21 cellular contexts compared by ENCODE assay signal in genomic region chr11:64665381-64665780, GRCh38. TPM values are rescaled to one million over a fixed set of nuclear protein-coding genes. Genes with fewer than 3 reads are reported as not detected.
DNase-seq lines count a peak whose midpoint lies in the region; ATAC-seq and TF ChIP-seq lines count a peak whose summit lies in the region.
"Had no signal": no experiment of that assay in that cellular context is flagged by ENCODE, and none has a peak within 500 bp of the region (broad histone marks: within the 10 kb centered on the region; RNA-seq: fewer than 3 reads in every experiment).

No MANE protein-coding gene starts in this region.

- no peak overlapping the region for H3K4me3 Mint-ChIP-seq in dendritic cell treated with granulocyte-macrophage colony-stimulating factor and Interleukin-4, amounts not matched to agents 40 ng/mL and 50 ng/mL, for 4 days
- no peak overlapping the region for H3K4me3 Mint-ChIP-seq in activated CD8-positive, alpha-beta memory T cell treated with anti-CD3 and anti-CD28 coated beads, Interleukin-2, amount 10 ng/mL, durations not matched to agents 7 days and 5 days

- H3K4me1 ChIP-seq in right atrium auricular region (peaks cover 0 to 14% of the 10 kb centered on the region in 2 donors), psoas muscle (no peaks in the 10 kb centered on the region)
- H3K4me1 ChIP-seq: thyroid gland had no signal

- CTCF ChIA-PET in activated CD8-positive, alpha-beta memory T cell treated with anti-CD3 and anti-CD28 coated beads, Interleukin-2, amount 10 ng/mL, durations not matched to agents 7 days and 5 days (lab: Charles Lee) = interaction anchor here (1.7 kb wide), 1 partner anchor 23 kb away, joined by 4 read pairs; no protein-coding TSS in a partner anchor

- intact Hi-C loops in Right ventricle myocardium inferior (cut with DNase I) (no loop called here), psoas muscle (cut with DNase I) (no loop called here)
- intact Hi-C loops in dendritic cell treated with granulocyte-macrophage colony-stimulating factor and Interleukin-4, amounts not matched to agents 40 ng/mL and 50 ng/mL, for 4 days (cut with micrococcal nuclease) = no loop called here

- no peak for TF ChIP-seq CTCF in right atrium auricular region (IDR thresholded peaks at IDR 0.05)
- TF ChIP-seq CTCF in psoas muscle (IDR thresholded peaks at IDR 0.05) = no peak

- no peak for DNase-seq in Right ventricle myocardium inferior (ENCODE audit: missing footprints)
- DNase-seq in right atrium auricular region (ENCODE audit: low spot score) = no peak
- peak; percentile 3 for DNase-seq in NCI-H1092 treated with DMSO at 0.1 percent for 48 hours (lab: John Stamatoyannopoulos, UW)
- peak; percentile 18 to 60 for DNase-seq in psoas muscle
- DNase-seq in NCI-H345 (lab: John Stamatoyannopoulos, UW) = no peak
- no peak for DNase-seq in NCI-H2227 (lab: John Stamatoyannopoulos, UW; ENCODE audit: unreplicated experiment)
- DNase-seq in activated CD8-positive, alpha-beta memory T cell treated with anti-CD3 and anti-CD28 coated beads, Interleukin-2, amount 10 ng/mL, durations not matched to agents 7 days and 5 days = no peak
- DNase-seq: activated CD4-positive, alpha-beta T cell treated with anti-CD3 and anti-CD28 coated beads, Interleukin-2, amount 50 U/mL, for 48 hours; activated T-cell treated with anti-CD3 and anti-CD28 coated beads for 4 hours; amygdala; central memory CD4-positive, alpha-beta T cell; effector CD4-positive, alpha-beta T cell; KG1; occipital lobe; stimulated activated naive CD4-positive, alpha-beta T cell treated with Interleukin-2 at 50 U/mL for 16 hours; SW 1271; thyroid gland had no signal

- H3K27me3 ChIP-seq in right atrium auricular region (no peaks in the 10 kb centered on the region), psoas muscle (ENCODE audit: insufficient read depth in 3 of 3, low read length in 2 of 3) (no peaks in the 10 kb centered on the region)
- H3K27me3 ChIP-seq: thyroid gland had no signal

- ATAC-seq in Right ventricle myocardium inferior (peak; percentile 56), psoas muscle (peak in 1 of 4 donors; percentile 30)
- no peak for ATAC-seq in activated CD8-positive, alpha-beta memory T cell treated with anti-CD3 and anti-CD28 coated beads, Interleukin-2, amount 10 ng/mL, durations not matched to agents 7 days and 5 days

- H3K27ac ChIP-seq in right atrium auricular region (no peak overlapping the region), psoas muscle (no peak overlapping the region)
- H3K27ac ChIP-seq: esophagus muscularis mucosa, thyroid gland had no signal

- no peaks in the 10 kb centered on the region for H3K36me3 ChIP-seq in right atrium auricular region
- H3K36me3 ChIP-seq in psoas muscle (ENCODE audit: insufficient read depth in 1 of 2, low read depth in 1 of 2) = no peaks in the 10 kb centered on the region
- H3K36me3 ChIP-seq: esophagus muscularis mucosa, thyroid gland had no signal

- H3K27ac Mint-ChIP-seq in dendritic cell treated with granulocyte-macrophage colony-stimulating factor and Interleukin-4, amounts not matched to agents 40 ng/mL and 50 ng/mL, for 4 days = peak overlapping the region; percentile 59
- H3K27ac Mint-ChIP-seq in activated CD8-positive, alpha-beta memory T cell treated with anti-CD3 and anti-CD28 coated beads, Interleukin-2, amount 10 ng/mL, durations not matched to agents 7 days and 5 days = no peak overlapping the region

- H3K4me1 Mint-ChIP-seq in dendritic cell treated with granulocyte-macrophage colony-stimulating factor and Interleukin-4, amounts not matched to agents 40 ng/mL and 50 ng/mL, for 4 days (ENCODE audit: low read depth) = peaks cover 41% of the 10 kb centered on the region
- no peaks in the 10 kb centered on the region for H3K4me1 Mint-ChIP-seq in activated CD8-positive, alpha-beta memory T cell treated with anti-CD3 and anti-CD28 coated beads, Interleukin-2, amount 10 ng/mL, durations not matched to agents 7 days and 5 days

- H3K9me3 ChIP-seq in right atrium auricular region (no peaks in the 10 kb centered on the region), psoas muscle (no peaks in the 10 kb centered on the region)
- H3K9me3 ChIP-seq: esophagus muscularis mucosa, thyroid gland had no signal

- no peaks in the 10 kb centered on the region for H3K36me3 Mint-ChIP-seq in dendritic cell treated with granulocyte-macrophage colony-stimulating factor and Interleukin-4, amounts not matched to agents 40 ng/mL and 50 ng/mL, for 4 days (ENCODE audit: low read depth)
- no peaks in the 10 kb centered on the region for H3K36me3 Mint-ChIP-seq in activated CD8-positive, alpha-beta memory T cell treated with anti-CD3 and anti-CD28 coated beads, Interleukin-2, amount 10 ng/mL, durations not matched to agents 7 days and 5 days

- WGBS in psoas muscle, 3 donors = 57 to 62% (median 58%) methylated on average over 8 of the region's 8 CpGs

- H3K9me3 Mint-ChIP-seq in dendritic cell treated with granulocyte-macrophage colony-stimulating factor and Interleukin-4, amounts not matched to agents 40 ng/mL and 50 ng/mL, for 4 days = no peaks in the 10 kb centered on the region
- H3K9me3 Mint-ChIP-seq in activated CD8-positive, alpha-beta memory T cell treated with anti-CD3 and anti-CD28 coated beads, Interleukin-2, amount 10 ng/mL, durations not matched to agents 7 days and 5 days (ENCODE audit: low read depth) = no peaks in the 10 kb centered on the region

- no peak overlapping the region for H3K4me3 ChIP-seq in right atrium auricular region
- no peak overlapping the region for H3K4me3 ChIP-seq in psoas muscle
- H3K4me3 ChIP-seq: esophagus muscularis mucosa, thyroid gland had no signal

- H3K27me3 Mint-ChIP-seq in dendritic cell treated with granulocyte-macrophage colony-stimulating factor and Interleukin-4, amounts not matched to agents 40 ng/mL and 50 ng/mL, for 4 days = no peaks in the 10 kb centered on the region
- no peaks in the 10 kb centered on the region for H3K27me3 Mint-ChIP-seq in activated CD8-positive, alpha-beta memory T cell treated with anti-CD3 and anti-CD28 coated beads, Interleukin-2, amount 10 ng/mL, durations not matched to agents 7 days and 5 days

RNA-seq across cellular contexts. Expression of gene NRXN2, which starts 57.6 kb away (rescaled TPM):
- total RNA-seq in Right ventricle myocardium inferior (1.9 TPM), right atrium auricular region (1 to 10 TPM in 1 of 2 donors, under 1 TPM in 1; 0.85 to 1.4 TPM), psoas muscle (1 to 10 TPM; 1.4 to 5.2 (median 3.5) TPM)
- polyA plus RNA-seq in psoas muscle = 1 to 10 TPM in 1 of 3 donors, under 1 TPM in 2; 0.44 to 1.9 (median 0.60) TPM
- under 1 TPM; 0.23 to 0.40 TPM for total RNA-seq in activated CD8-positive, alpha-beta memory T cell treated with anti-CD3 and anti-CD28 coated beads, Interleukin-2, amount 10 ng/mL, durations not matched to agents 7 days and 5 days
- total RNA-seq: glomerular endothelial cell, lung microvascular endothelial cell had no signal

Comparison
In these comparisons a context has a peak if more than half of its experiments do, and no peak if none do; other contexts are left out.
1. DNase-seq: peak in NCI-H1092 treated with DMSO at 0.1 percent for 48 hours (single experiment) and psoas muscle (2 of 2); none in Right ventricle myocardium inferior (single experiment), right atrium auricular region (single experiment), NCI-H345 (single experiment), NCI-H2227 (single experiment) and activated CD8-positive, alpha-beta memory T cell treated with anti-CD3 and anti-CD28 coated beads, Interleukin-2, amount 10 ng/mL, durations not matched to agents 7 days and 5 days (single experiment).